27 cellular contexts compared by ENCODE assay signal in the genomic region with DNA sequence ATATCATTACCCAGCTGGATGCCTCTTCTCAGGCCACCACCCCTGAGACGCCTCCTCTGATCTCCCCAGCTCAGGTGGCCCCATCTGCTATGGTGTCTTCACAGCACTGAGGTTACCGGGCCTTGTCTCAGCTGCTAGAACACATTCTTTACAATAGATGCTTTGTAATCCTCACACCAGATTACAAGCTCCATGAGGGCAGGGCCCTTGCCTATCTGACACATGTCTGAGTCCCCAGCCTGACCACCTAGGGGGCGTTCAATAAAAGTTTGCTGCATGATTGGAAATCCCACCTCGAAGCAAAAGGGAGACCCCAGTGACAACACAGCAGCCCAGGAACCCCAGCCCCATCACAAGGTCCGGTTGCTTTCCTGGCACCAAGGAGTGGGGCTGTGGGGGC. TPM values are rescaled to one million over a fixed set of nuclear protein-coding genes. Genes with fewer than 3 reads are reported as not detected.
DNase-seq lines count a peak whose midpoint lies in the region; ATAC-seq, FAIRE-seq and TF ChIP-seq lines count a peak whose summit lies in the region.
"Had no signal": no experiment of that assay in that cellular context is flagged by ENCODE, and none has a peak within 500 bp of the region (broad histone marks: within the 10 kb centered on the region; RNA-seq: fewer than 3 reads in every experiment).

No MANE protein-coding gene starts in this region.

- no peak for TF ChIP-seq POLR2A in HepG2 (IDR thresholded peaks at IDR 0.05; ENCODE audit: insufficient read depth in 1 of 2, low read depth in 2 of 2, low read length in 2 of 2)
- no peak for TF ChIP-seq POLR2A in right lobe of liver (IDR thresholded peaks at IDR 0.05)

- POLR2A ChIA-PET in HepG2 (lab: Yijun Ruan, JAX) (interaction anchor here (1.7 kb wide), 1 partner anchor 21 kb away, joined by 6 read pairs; a partner anchor contains a TSS), PC-9 (lab: Charles Lee; ENCODE audit: unreplicated experiment) (no interaction called here)

- H3K79me2 ChIP-seq in HepG2 (ENCODE audit: insufficient read depth, low read length) = peaks cover 17% of the 10 kb centered on the region
- peaks cover 31% of the 10 kb centered on the region for H3K79me2 ChIP-seq in PC-9 (ENCODE audit: low read depth)
- H3K79me2 ChIP-seq in mesendoderm (ENCODE audit: control insufficient read depth, insufficient read depth, low read length) = no peaks in the 10 kb centered on the region

- FAIRE-seq in HepG2 (lab: Jason Lieb, UNC) = no peak
- FAIRE-seq: H54, HTR-8/SVneo, kidney, TTC549 had no signal

- H3K27ac Mint-ChIP-seq in type B pancreatic cell = no peak overlapping the region
- H3K27ac Mint-ChIP-seq: nephron progenitor cell; progenitor cell of endocrine pancreas; stimulated activated naive CD8-positive, alpha-beta T cell treated with anti-CD3 and anti-CD28 coated beads, Interleukin-15, amount 100 ng/mL, for 72 hours had no signal

- H3K4me3 ChIP-seq in HepG2 (replicated peaks in 1 of 3; ENCODE audit: insufficient read depth in 1 of 3, low read depth in 2 of 3, low read length in 3 of 3) = no peak overlapping the region
- no peak overlapping the region for H3K4me3 ChIP-seq in right lobe of liver
- no peak overlapping the region for H3K4me3 ChIP-seq in PC-9
- no peak overlapping the region for H3K4me3 ChIP-seq in mesendoderm (ENCODE audit: low read length)

- no peak overlapping the region for H3K18ac ChIP-seq in mesendoderm (ENCODE audit: low read length)

- H3K9me2 ChIP-seq in PC-9 (ENCODE audit: insufficient read depth) = no peaks in the 10 kb centered on the region

- TF ChIP-seq CTCF in HepG2 (CRISPR knock-in tag; IDR thresholded peaks at IDR 0.05) = no peak
- no peak for TF ChIP-seq CTCF in right lobe of liver (IDR thresholded peaks at IDR 0.05)
- no peak for TF ChIP-seq CTCF in PC-9 (conservative IDR thresholded peaks at IDR 0.05)
- no peak for TF ChIP-seq CTCF in type B pancreatic cell (conservative IDR thresholded peaks at IDR 0.05)

- no peaks in the 10 kb centered on the region for H3K9me3 Mint-ChIP-seq in type B pancreatic cell
- H3K9me3 Mint-ChIP-seq: nephron progenitor cell; stimulated activated naive CD8-positive, alpha-beta T cell treated with anti-CD3 and anti-CD28 coated beads, Interleukin-15, amount 100 ng/mL, for 72 hours had no signal

- no peak overlapping the region for H2BK5ac ChIP-seq in mesendoderm (ENCODE audit: low read length)

- no peak for TF ChIP-seq EP300 in HepG2 (IDR thresholded peaks at IDR 0.05; ENCODE audit: low read depth in 2 of 2, low read length in 2 of 2)
- TF ChIP-seq EP300 in HepG2 (CRISPR knock-in tag; IDR thresholded peaks at IDR 0.05; ENCODE audit: borderline replicate concordance) = no peak

- TF ChIP-seq RAD21 in HepG2 (CRISPR knock-in tag; IDR thresholded peaks at IDR 0.05) = no peak

- no peaks in the 10 kb centered on the region for H4K20me1 ChIP-seq in HepG2 (ENCODE audit: insufficient read depth, low read length)
- peaks cover 13% of the 10 kb centered on the region; the same call in 1 of the 2 replicates for H4K20me1 ChIP-seq in PC-9 (ENCODE audit: insufficient read depth)

- CTCF ChIA-PET in HepG2 (lab: Yijun Ruan, JAX; ENCODE audit: low intra/inter-chr PET ratio, low total read pairs) = no interaction called here
- CTCF ChIA-PET in PC-9 (lab: Charles Lee) = interaction anchor here (0.5 kb wide), 1 partner anchor 231 kb away, joined by 3 read pairs; no protein-coding TSS in a partner anchor

- DNase-seq in HepG2 (ENCODE audit: low spot score) (no peak), right lobe of liver (no peak), PC-9 (no peak), mesendoderm (peak; percentile 16), type B pancreatic cell (ENCODE audit: extremely low spot score, unreplicated experiment) (no peak), NCI-H345 treated with DMSO at 0.1 percent for 48 hours (lab: John Stamatoyannopoulos, UW; ENCODE audit: unreplicated experiment) (no peak)
- DNase-seq: activated CD4-positive, alpha-beta T cell treated with anti-CD3 and anti-CD28 coated beads for 36 hours; activated CD8-positive, alpha-beta memory T cell treated with anti-CD3 and anti-CD28 coated beads, Interleukin-2, amount 50 U/mL, for 4 hours; activated gamma-delta T cell; aorta; cerebellar nuclear complex; COR-L47; foreskin melanocyte; kidney; mesenchymal stem cell; NCI-H1092 treated with DMSO at 0.1 percent for 48 hours; NCI-H2029 treated with DMSO at 0.1 percent for 48 hours; NCI-H524 treated with DMSO at 0.1 percent for 48 hours; stimulated activated CD4-positive, alpha-beta T cell treated with anti-CD3 and anti-CD28 coated beads, Interleukin-4, amount 100 ng/mL, for 4 hours; stimulated activated naive CD8-positive, alpha-beta T cell treated with anti-CD3 and anti-CD28 coated beads, Interleukin-15, amount 100 ng/mL, for 72 hours had no signal

- no peak overlapping the region for H3K56ac ChIP-seq in mesendoderm (ENCODE audit: low read length)

- intact Hi-C loops in HepG2 (cut with micrococcal nuclease; ENCODE audit: unreplicated experiment) = no loop called here
- intact Hi-C loops in right lobe of liver (cut with DNase I) = no loop called here
- intact Hi-C loops in PC-9 (cut with micrococcal nuclease; ENCODE audit: unreplicated experiment) = no loop called here

- peaks cover 30% of the 10 kb centered on the region for H3K4me1 ChIP-seq in HepG2 (ENCODE audit: insufficient read depth, low read length)
- H3K4me1 ChIP-seq in right lobe of liver = peaks cover 0 to 8% (median 0%) of the 10 kb centered on the region in 4 donors
- H3K4me1 ChIP-seq in PC-9 (replicated peaks; ENCODE audit: insufficient read depth) = peaks cover 22% of the 10 kb centered on the region
- H3K4me1 ChIP-seq in mesendoderm (ENCODE audit: control insufficient read depth, low read depth, low read length) = peaks cover 5% of the 10 kb centered on the region

- H2AK5ac ChIP-seq in mesendoderm (ENCODE audit: low read length) = no peak overlapping the region

- in situ Hi-C loops in HepG2 (cut with HindIII; ENCODE audit: extremely low pct_ligation_motif_present, low pct_unique_long_range_greater_than_20kb) = no loop called here

- peaks cover 10% of the 10 kb centered on the region for H3K4me1 Mint-ChIP-seq in type B pancreatic cell (ENCODE audit: unreplicated experiment)

- H3K4me3 Mint-ChIP-seq in type B pancreatic cell = peak overlapping the region; percentile 57

- H4K5ac ChIP-seq in mesendoderm (ENCODE audit: low read length) = no peak overlapping the region

- H3K36me3 ChIP-seq in HepG2 (replicated peaks in 1 of 2; ENCODE audit: control insufficient read depth in 1 of 2, insufficient read depth in 2 of 2, low read length in 2 of 2) (no peaks in the 10 kb centered on the region), right lobe of liver (no peaks in the 10 kb centered on the region), PC-9 (ENCODE audit: low read depth) (peaks cover 4% of the 10 kb centered on the region; the same call in 1 of the 2 replicates), mesendoderm (ENCODE audit: control insufficient read depth, insufficient read depth, low read length) (no peaks in the 10 kb centered on the region)

- WGBS in HepG2 (ENCODE audit: low lambda C conversion rate) = 89% methylated on average over 5 of the region's 5 CpGs
- WGBS in right lobe of liver (ENCODE audit: insufficient coverage, low coverage, low lambda C conversion rate, missing lambda C conversion rate) = 90% methylated on average over 3 of the region's 5 CpGs
- WGBS in mesendoderm (ENCODE audit: extremely low coverage, insufficient coverage, low lambda C conversion rate) = no CpG with 5 or more reads among the region's 5 CpGs

- H3K23ac ChIP-seq in mesendoderm (ENCODE audit: low read length) = no peak overlapping the region

- no peak overlapping the region for H3K4ac ChIP-seq in mesendoderm (ENCODE audit: low read depth, low read length)

- ATAC-seq in HepG2 = no peak
- ATAC-seq in right lobe of liver = no peak
- ATAC-seq in GM18858 (IDR thresholded peaks at IDR 0.05; ENCODE audit: unreplicated experiment) = no peak
- no peak for ATAC-seq in HG03460 (IDR thresholded peaks at IDR 0.05; ENCODE audit: unreplicated experiment)
- ATAC-seq: activated CD4-positive, alpha-beta T cell treated with anti-CD3 and anti-CD28 coated beads for 36 hours; stimulated activated naive CD8-positive, alpha-beta T cell treated with anti-CD3 and anti-CD28 coated beads, Interleukin-15, amount 100 ng/mL, for 72 hours had no signal

- H3F3A ChIP-seq in PC-9 (ENCODE audit: insufficient read depth, low read depth) = peaks cover 16% of the 10 kb centered on the region

- H3K4me2 ChIP-seq in HepG2 (ENCODE audit: low read depth, low read length) = no peak overlapping the region
- peak overlapping the region; percentile 94; the same call in 1 of the 2 replicates for H3K4me2 ChIP-seq in PC-9
- no peak overlapping the region for H3K4me2 ChIP-seq in mesendoderm (ENCODE audit: low read length)

- H3K9me3 ChIP-seq in HepG2 (ENCODE audit: low read length) (no peaks in the 10 kb centered on the region), right lobe of liver (no peaks in the 10 kb centered on the region), PC-9 (ENCODE audit: insufficient read depth, low read depth) (no peaks in the 10 kb centered on the region)

- H2BK15ac ChIP-seq in mesendoderm (replicated peaks; ENCODE audit: low read depth) = no peak overlapping the region

- BruUV-seq in HepG2 (replicated peaks; lab: Mats Ljungman, UMichigan) = no TSS peak
- no TSS peak for BruUV-seq in PC-9 (replicated peaks; lab: Mats Ljungman, UMichigan)

- no peaks in the 10 kb centered on the region for H3K27me3 Mint-ChIP-seq in type B pancreatic cell
- H3K27me3 Mint-ChIP-seq: activated CD4-positive, alpha-beta T cell treated with anti-CD3 and anti-CD28 coated beads for 36 hours; progenitor cell of endocrine pancreas; stimulated activated naive CD8-positive, alpha-beta T cell treated with anti-CD3 and anti-CD28 coated beads, Interleukin-15, amount 100 ng/mL, for 72 hours had no signal

- H3K9ac ChIP-seq in HepG2 (ENCODE audit: insufficient read depth, low read depth, low read length) = no peak overlapping the region
- no peak overlapping the region for H3K9ac ChIP-seq in mesendoderm (ENCODE audit: low read length)

- no peaks in the 10 kb centered on the region for H3K36me3 Mint-ChIP-seq in type B pancreatic cell

- H2AFZ ChIP-seq in HepG2 (ENCODE audit: low read length) (no peak overlapping the region), PC-9 (no peak overlapping the region)

- no peak overlapping the region for H2BK120ac ChIP-seq in mesendoderm (ENCODE audit: low read depth, low read length)

- H3K27ac ChIP-seq in HepG2 (ENCODE audit: extremely low read length, insufficient read depth, low read length) (no peak overlapping the region), right lobe of liver (no peak overlapping the region), PC-9 (no peak overlapping the region), mesendoderm (ENCODE audit: low read depth, low read length) (no peak overlapping the region)

- H3K27me3 ChIP-seq in HepG2 (ENCODE audit: control insufficient read depth in 1 of 2, insufficient read depth in 2 of 2, low read length in 2 of 2) (no peaks in the 10 kb centered on the region; a peak in 1 of 5 replicates), right lobe of liver (no peaks in the 10 kb centered on the region), PC-9 (ENCODE audit: insufficient read depth, low read depth) (no peaks in the 10 kb centered on the region), mesendoderm (ENCODE audit: insufficient read depth, low read length, poor library complexity) (no peaks in the 10 kb centered on the region)

- no peak overlapping the region for H4K8ac ChIP-seq in mesendoderm (ENCODE audit: low read depth, low read length)

- H3K79me1 ChIP-seq in mesendoderm (ENCODE audit: low read length) = no peaks in the 10 kb centered on the region

RNA-seq across cellular contexts. Expression of a gene that starts 2.0 kb away (rescaled TPM):
- 34.5 and 39.6 TPM in 2 replicates for total RNA-seq in HepG2 (2016; rRNA removed; fragmentation: Illumina TruSeq; extraction: Trizol)
- 23.6 and 29.7 TPM in 2 replicates for total RNA-seq in HepG2 (2016; cell fraction: cytosol; rRNA removed; fragmentation: Illumina TruSeq; extraction: Trizol; ENCODE audit: low read depth)
- 43.8 and 49.2 TPM in 2 replicates for total RNA-seq in HepG2 (2016; cell fraction: insoluble cytoplasmic fraction; rRNA removed; fragmentation: Illumina TruSeq; extraction: Trizol)
- total RNA-seq in HepG2 (2016; cell fraction: membrane; rRNA removed; fragmentation: Illumina TruSeq; extraction: Trizol) = 16.2 and 21.8 TPM in 2 replicates
- total RNA-seq in HepG2 (2016; cell fraction: nucleus; rRNA removed; fragmentation: Illumina TruSeq; extraction: Trizol) = 22.4 and 29.3 TPM in 2 replicates
- polyA plus RNA-seq in HepG2 (2011; rRNA removed) = 23.1 and 33.3 TPM in 2 replicates
- 25.3 and 42.0 TPM in 2 replicates for polyA plus RNA-seq in HepG2 (2011; cell fraction: cytosol; rRNA removed)
- polyA plus RNA-seq in HepG2 (2011; cell fraction: nucleus; rRNA removed) = 93.7 and 126 TPM in 2 replicates
- 18.7 and 29.0 TPM in 2 replicates for polyA plus RNA-seq in HepG2 (2012)
- 25.1 and 25.8 TPM in 2 replicates for polyA plus RNA-seq in HepG2 (2016; cell fraction: cytosol; fragmentation: Illumina TruSeq; extraction: Trizol; ENCODE audit: low read depth)
- 30.6 and 31.8 TPM in 2 replicates for polyA plus RNA-seq in HepG2 (2016; cell fraction: insoluble cytoplasmic fraction; fragmentation: Illumina TruSeq; extraction: Trizol; ENCODE audit: low read depth)
- polyA plus RNA-seq in HepG2 (2016; cell fraction: membrane; fragmentation: Illumina TruSeq; extraction: Trizol; ENCODE audit: low read depth) = 19.9 and 25.0 TPM in 2 replicates
- polyA plus RNA-seq in HepG2 (2016; cell fraction: nucleus; fragmentation: Illumina TruSeq; extraction: Trizol; ENCODE audit: insufficient read depth, low read depth) = 40.3 and 41.4 TPM in 2 replicates
- polyA minus RNA-seq in HepG2 (2011; rRNA and poly(A)+ RNA removed; ENCODE audit: low replicate concordance) = 8.3 and 13.1 TPM in 2 replicates
- polyA minus RNA-seq in HepG2 (2011; cell fraction: cytosol; rRNA and poly(A)+ RNA removed) = 10.1 and 10.9 TPM in 2 replicates
- 17.8 and 21.0 TPM in 2 replicates for polyA minus RNA-seq in HepG2 (2011; cell fraction: nucleus; rRNA and poly(A)+ RNA removed)
- total RNA-seq in right lobe of liver = 100 to 1,000 TPM in 1 of 6 experiments, 10 to 100 TPM in 5; 12.3 to 219 (median 27.8) TPM
- total RNA-seq in PC-9 (2021) = 41.0 and 68.8 TPM in 2 replicates
- 4.5 TPM for polyA plus RNA-seq in mesendoderm (2013, experiment 1 of 2)
- 4.2 TPM for polyA plus RNA-seq in mesendoderm (2013, experiment 2 of 2)
- 21.1 and 22.3 TPM in 2 replicates for total RNA-seq in type B pancreatic cell (ENCODE audit: low replicate concordance)

RNA-seq across cellular contexts. Expression of a gene that starts 22.0 kb away (rescaled TPM):
- 217 and 245 TPM in 2 replicates for total RNA-seq in HepG2 (2016; rRNA removed; fragmentation: Illumina TruSeq; extraction: Trizol)
- 46.5 and 48.4 TPM in 2 replicates for total RNA-seq in HepG2 (2016; cell fraction: cytosol; rRNA removed; fragmentation: Illumina TruSeq; extraction: Trizol; ENCODE audit: low read depth)
- 218 and 244 TPM in 2 replicates for total RNA-seq in HepG2 (2016; cell fraction: insoluble cytoplasmic fraction; rRNA removed; fragmentation: Illumina TruSeq; extraction: Trizol)
- total RNA-seq in HepG2 (2016; cell fraction: membrane; rRNA removed; fragmentation: Illumina TruSeq; extraction: Trizol) = 61.0 and 67.1 TPM in 2 replicates
- total RNA-seq in HepG2 (2016; cell fraction: nucleus; rRNA removed; fragmentation: Illumina TruSeq; extraction: Trizol) = 112 and 121 TPM in 2 replicates
- 81.1 and 83.3 TPM in 2 replicates for polyA plus RNA-seq in HepG2 (2011; rRNA removed)
- 91.1 and 93.1 TPM in 2 replicates for polyA plus RNA-seq in HepG2 (2011; cell fraction: cytosol; rRNA removed)
- polyA plus RNA-seq in HepG2 (2011; cell fraction: nucleus; rRNA removed) = 60.8 and 70.1 TPM in 2 replicates
- 137 and 145 TPM in 2 replicates for polyA plus RNA-seq in HepG2 (2012)
- polyA plus RNA-seq in HepG2 (2016; cell fraction: cytosol; fragmentation: Illumina TruSeq; extraction: Trizol; ENCODE audit: low read depth) = 30.4 and 33.4 TPM in 2 replicates
- 276 and 284 TPM in 2 replicates for polyA plus RNA-seq in HepG2 (2016; cell fraction: insoluble cytoplasmic fraction; fragmentation: Illumina TruSeq; extraction: Trizol; ENCODE audit: low read depth)
- 43.9 and 49.3 TPM in 2 replicates for polyA plus RNA-seq in HepG2 (2016; cell fraction: membrane; fragmentation: Illumina TruSeq; extraction: Trizol; ENCODE audit: low read depth)
- 175 and 176 TPM in 2 replicates for polyA plus RNA-seq in HepG2 (2016; cell fraction: nucleus; fragmentation: Illumina TruSeq; extraction: Trizol; ENCODE audit: insufficient read depth, low read depth)
- 195 and 711 TPM in 2 replicates for polyA minus RNA-seq in HepG2 (2011; rRNA and poly(A)+ RNA removed; ENCODE audit: low replicate concordance)
- 90.4 and 98.8 TPM in 2 replicates for polyA minus RNA-seq in HepG2 (2011; cell fraction: cytosol; rRNA and poly(A)+ RNA removed)
- 84.3 and 104 TPM in 2 replicates for polyA minus RNA-seq in HepG2 (2011; cell fraction: nucleus; rRNA and poly(A)+ RNA removed)
- total RNA-seq in right lobe of liver = 100 to 1,000 TPM in 1 of 6 experiments, 10 to 100 TPM in 5; 27.6 to 110 (median 59.4) TPM
- total RNA-seq in PC-9 (2021) = 267 and 299 TPM in 2 replicates
- 212 TPM for polyA plus RNA-seq in mesendoderm (2013, experiment 1 of 2)
- polyA plus RNA-seq in mesendoderm (2013, experiment 2 of 2) = 213 TPM
- total RNA-seq in type B pancreatic cell (ENCODE audit: low replicate concordance) = 176 and 206 TPM in 2 replicates

RNA-seq across cellular contexts. Expression of a gene that starts 42.6 kb away (rescaled TPM):
- total RNA-seq in HepG2 (2016; rRNA removed; fragmentation: Illumina TruSeq; extraction: Trizol) = not detected in 2 replicates
- total RNA-seq in HepG2 (2016; cell fraction: cytosol; rRNA removed; fragmentation: Illumina TruSeq; extraction: Trizol; ENCODE audit: low read depth) = not detected in 2 replicates
- total RNA-seq in HepG2 (2016; cell fraction: insoluble cytoplasmic fraction; rRNA removed; fragmentation: Illumina TruSeq; extraction: Trizol) = 0.30 TPM in 1 of 2 replicates, not detected in the other
- total RNA-seq in HepG2 (2016; cell fraction: membrane; rRNA removed; fragmentation: Illumina TruSeq; extraction: Trizol) = 0.22 TPM in 1 of 2 replicates, not detected in the other
- total RNA-seq in HepG2 (2016; cell fraction: nucleus; rRNA removed; fragmentation: Illumina TruSeq; extraction: Trizol) = not detected in 2 replicates
- 0.16 and 0.29 TPM in 2 replicates for polyA plus RNA-seq in HepG2 (2011; rRNA removed)
- polyA plus RNA-seq in HepG2 (2011; cell fraction: cytosol; rRNA removed) = 0.11 and 0.15 TPM in 2 replicates
- polyA plus RNA-seq in HepG2 (2011; cell fraction: nucleus; rRNA removed) = 2.4 and 3.6 TPM in 2 replicates
- polyA plus RNA-seq in HepG2 (2012) = 0.40 and 0.93 TPM in 2 replicates
- not detected in 2 replicates for polyA plus RNA-seq in HepG2 (2016; cell fraction: cytosol; fragmentation: Illumina TruSeq; extraction: Trizol; ENCODE audit: low read depth)
- not detected in 2 replicates for polyA plus RNA-seq in HepG2 (2016; cell fraction: insoluble cytoplasmic fraction; fragmentation: Illumina TruSeq; extraction: Trizol; ENCODE audit: low read depth)
- 0.08 TPM in 1 of 2 replicates, not detected in the other for polyA plus RNA-seq in HepG2 (2016; cell fraction: membrane; fragmentation: Illumina TruSeq; extraction: Trizol; ENCODE audit: low read depth)
- 0.75 TPM in 1 of 2 replicates, not detected in the other for polyA plus RNA-seq in HepG2 (2016; cell fraction: nucleus; fragmentation: Illumina TruSeq; extraction: Trizol; ENCODE audit: insufficient read depth, low read depth)
- polyA minus RNA-seq in HepG2 (2011; rRNA and poly(A)+ RNA removed; ENCODE audit: low replicate concordance) = 0.76 and 0.91 TPM in 2 replicates
- not detected in 2 replicates for polyA minus RNA-seq in HepG2 (2011; cell fraction: cytosol; rRNA and poly(A)+ RNA removed)
- 0.12 and 1.3 TPM in 2 replicates for polyA minus RNA-seq in HepG2 (2011; cell fraction: nucleus; rRNA and poly(A)+ RNA removed)
- 10 to 100 TPM in 1 of 6 experiments, 1 to 10 TPM in 5; 5.1 to 17.3 (median 8.1) TPM for total RNA-seq in right lobe of liver
- total RNA-seq in PC-9 (2021) = 5.0 and 6.6 TPM in 2 replicates
- 1.3 TPM for polyA plus RNA-seq in mesendoderm (2013, experiment 1 of 2)
- 0.76 TPM for polyA plus RNA-seq in mesendoderm (2013, experiment 2 of 2)
- 3.5 and 6.9 TPM in 2 replicates for total RNA-seq in type B pancreatic cell (ENCODE audit: low replicate concordance)
